8 cellular contexts compared by ENCODE assay signal in the genomic region with DNA sequence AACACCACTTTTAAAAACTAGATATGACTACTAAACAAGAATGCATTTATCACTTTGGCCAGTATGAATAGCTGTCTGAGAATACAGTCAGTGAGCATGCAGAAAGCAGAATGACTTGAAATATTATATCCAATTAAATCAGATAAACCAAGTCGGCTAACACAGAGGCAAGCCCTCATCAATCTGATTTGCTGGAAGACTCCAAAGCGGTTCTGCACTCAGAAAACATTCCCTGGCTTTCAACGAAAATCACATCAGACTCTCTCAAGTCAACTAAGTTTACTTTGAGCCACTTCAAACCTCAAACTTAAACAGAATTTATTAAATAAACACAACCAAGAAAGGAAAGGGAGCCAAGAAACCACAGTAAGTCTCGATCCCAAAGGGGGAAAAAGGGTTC. TPM values are rescaled to one million over a fixed set of nuclear protein-coding genes. Genes with fewer than 3 reads are reported as not detected.
DNase-seq lines count a peak whose midpoint lies in the region; ATAC-seq, FAIRE-seq and TF ChIP-seq lines count a peak whose summit lies in the region.

No MANE protein-coding gene starts in this region.

- ATAC-seq in effector memory CD8-positive, alpha-beta T cell (replicated peaks): no peak
- ATAC-seq in HG02938 (IDR thresholded peaks at IDR 0.05; ENCODE audit: unreplicated experiment): no peak

- H3K36me3 Mint-ChIP-seq in progenitor cell of endocrine pancreas (ENCODE audit: insufficient read depth): no peaks in the 10 kb centered on the region
- no peaks in the 10 kb centered on the region for H3K36me3 Mint-ChIP-seq in effector memory CD8-positive, alpha-beta T cell (ENCODE audit: insufficient read depth)

- TF ChIP-seq CTCF in progenitor cell of endocrine pancreas (IDR thresholded peaks at IDR 0.05; ENCODE audit: unreplicated experiment): no peak

- H3K9me3 Mint-ChIP-seq in progenitor cell of endocrine pancreas (ENCODE audit: low read depth): no peaks in the 10 kb centered on the region
- peaks cover 0 to 3% of the 10 kb centered on the region in 2 donors for H3K9me3 Mint-ChIP-seq in effector memory CD8-positive, alpha-beta T cell

- no peak for FAIRE-seq in RCC 7860 (lab: Jason Lieb, UNC)

- H3K4me3 Mint-ChIP-seq in progenitor cell of endocrine pancreas (ENCODE audit: low read depth): peak overlapping the region; percentile 95
- peak overlapping the region in 1 of 2 donors; percentile 29 for H3K4me3 Mint-ChIP-seq in effector memory CD8-positive, alpha-beta T cell

- H3K27ac Mint-ChIP-seq in progenitor cell of endocrine pancreas: peak overlapping the region; percentile 83
- H3K27ac Mint-ChIP-seq in effector memory CD8-positive, alpha-beta T cell: no peak overlapping the region

- DNase-seq in GM03348 (ENCODE audit: low spot score) (peak; percentile 24), RCC 7860 (ENCODE audit: low spot score) (peak; percentile 20), fibroblast of gingiva (ENCODE audit: low read depth) (peak; percentile 36), progenitor cell of endocrine pancreas (ENCODE audit: low spot score, unreplicated experiment) (no peak), RPMI8226 (no peak), epidermal melanocyte (ENCODE audit: insufficient read length, low spot score) (no peak)
- no peak for DNase-seq in effector memory CD8-positive, alpha-beta T cell

- peaks cover 45% of the 10 kb centered on the region for H3K27me3 Mint-ChIP-seq in progenitor cell of endocrine pancreas
- peaks cover 39 to 68% of the 10 kb centered on the region in 2 donors for H3K27me3 Mint-ChIP-seq in effector memory CD8-positive, alpha-beta T cell

- peaks cover 42% of the 10 kb centered on the region for H3K4me1 Mint-ChIP-seq in progenitor cell of endocrine pancreas (ENCODE audit: low read depth)
- H3K4me1 Mint-ChIP-seq in effector memory CD8-positive, alpha-beta T cell (ENCODE audit: low read depth in 2 of 2): peaks cover 0 to 5% of the 10 kb centered on the region in 2 donors

RNA-seq across cellular contexts. Expression of gene MYO10, which starts 1.4 kb away (rescaled TPM):
- 81.6 and 88.0 TPM in 2 replicates for total RNA-seq in progenitor cell of endocrine pancreas

Comparison
In these comparisons a context has a peak if more than half of its experiments do, and no peak if none do; other contexts are left out.
1. DNase-seq: peak in GM03348 (single experiment), RCC 7860 (single experiment) and fibroblast of gingiva (single experiment); none in progenitor cell of endocrine pancreas (single experiment), effector memory CD8-positive, alpha-beta T cell (0 of 3), RPMI8226 (single experiment) and epidermal melanocyte (single experiment).